8 cellular contexts compared by ENCODE assay signal in genomic region chr1:12040457-12041051, GRCh38. TPM values are rescaled to one million over a fixed set of nuclear protein-coding genes. Genes with fewer than 3 reads are reported as not detected.
A peak's percentile ranks its signal among the peaks of the same experiment; 100 is the strongest.
DNase-seq lines count a peak whose midpoint lies in the region; ATAC-seq and TF ChIP-seq lines count a peak whose summit lies in the region.

No MANE protein-coding gene starts in this region.

- no peaks in the 10 kb centered on the region for H3K27me3 ChIP-seq in heart left ventricle
- peaks cover 0 to 5% (median 0%) of the 10 kb centered on the region in 3 donors for H3K27me3 ChIP-seq in stomach

- DNase-seq in activated CD4-positive, CD25-positive, alpha-beta regulatory T cell treated with anti-CD3 and anti-CD28 coated beads, Interleukin-2, amount 50 U/mL, for 72 hours: no peak
- peak; percentile 50 for DNase-seq in KBM-7
- DNase-seq in cardiac fibroblast (ENCODE audit: low read depth in 2 of 2): peak; percentile 85 to 93
- no peak for DNase-seq in DMS114 treated with DMSO at 0.1 percent for 48 hours (lab: John Stamatoyannopoulos, UW; ENCODE audit: unreplicated experiment)
- DNase-seq in heart left ventricle: no peak
- DNase-seq in stomach: no peak

- no peak for TF ChIP-seq CTCF in cardiac fibroblast (IDR thresholded peaks at IDR 0.05; ENCODE audit: low read depth, low read length)
- TF ChIP-seq CTCF in heart left ventricle (IDR thresholded peaks at IDR 0.05): no peak
- no peak for TF ChIP-seq CTCF in stomach (IDR thresholded peaks at IDR 0.05)

- H3K9me3 ChIP-seq in heart left ventricle (no peaks in the 10 kb centered on the region), stomach (no peaks in the 10 kb centered on the region)

- no peak for TF ChIP-seq EP300 in stomach (IDR thresholded peaks at IDR 0.05)

- H3K4me3 ChIP-seq in cardiac fibroblast (replicated peaks in 1 of 2; ENCODE audit: low read depth in 2 of 2, low read length in 2 of 2) (no peak overlapping the region), heart left ventricle (no peak overlapping the region), stomach (no peak overlapping the region)

- in situ Hi-C loops in KBM-7 (cut with MboI; ENCODE audit: low pct_unique_long_range_greater_than_20kb, low sequenced_read_pairs): no loop called here

- WGBS in heart left ventricle, 4 donors: 66 to 76% (median 70%) methylated on average over 6 of the region's 6 CpGs
- WGBS in stomach, 5 donors: 64 to 78% (median 68%) methylated on average over 6 of the region's 6 CpGs

- H3K4me1 ChIP-seq in heart left ventricle: peaks cover 0 to 6% (median 0%) of the 10 kb centered on the region in 12 donors
- peaks cover 0 to 11% (median 3%) of the 10 kb centered on the region in 4 donors for H3K4me1 ChIP-seq in stomach

- no peaks in the 10 kb centered on the region for H3K36me3 ChIP-seq in heart left ventricle
- no peaks in the 10 kb centered on the region for H3K36me3 ChIP-seq in stomach

- intact Hi-C loops in heart left ventricle (cut with DNase I): no loop called here
- intact Hi-C loops in stomach (cut with DNase I; ENCODE audit: low total_unique reads): no loop called here

- TF ChIP-seq POLR2A in heart left ventricle (IDR thresholded peaks at IDR 0.05) (no peak), stomach (IDR thresholded peaks at IDR 0.05) (no peak)

- ATAC-seq in activated CD4-positive, CD25-positive, alpha-beta regulatory T cell treated with anti-CD3 and anti-CD28 coated beads, Interleukin-2, amount 50 U/mL, for 24 hours: peak; percentile 87 to 88
- ATAC-seq in GM21737 (IDR thresholded peaks at IDR 0.05; ENCODE audit: unreplicated experiment) (peak; percentile 60), heart left ventricle (no peak)

- H3K27ac ChIP-seq in heart left ventricle (no peak overlapping the region), stomach (no peak overlapping the region)

RNA-seq across cellular contexts. Expression of gene MIIP, which starts 21.3 kb away (rescaled TPM):
- total RNA-seq in heart left ventricle (10 to 100 TPM; 11.3 to 53.5 (median 17.4) TPM), stomach (100 to 1,000 TPM in 1 of 5 donors, 10 to 100 TPM in 3, 1 to 10 TPM in 1; 1.8 to 107 (median 13.2) TPM)
- polyA plus RNA-seq in heart left ventricle (10 to 100 TPM; 20.3 to 33.6 TPM), stomach (10 to 100 TPM; 22.1 to 32.7 (median 25.7) TPM)

RNA-seq across cellular contexts. Expression of gene TNFRSF8, which starts 22.5 kb away (rescaled TPM):
- total RNA-seq in heart left ventricle (1 to 10 TPM in 2 of 9 donors, under 1 TPM in 7; 0.51 to 4.5 (median 0.75) TPM), stomach (under 1 TPM in 3 of 5 donors, not detected in 2; 0.18 to 0.58 (median 0.45) TPM)
- polyA plus RNA-seq in heart left ventricle (1 to 10 TPM in 1 of 2 donors, under 1 TPM in 1; 1.00 to 1.1 TPM), stomach (1 to 10 TPM; 1.2 to 2.1 (median 1.5) TPM)

Comparison
In these comparisons a context has a peak if more than half of its experiments do, and no peak if none do; other contexts are left out.
1. ATAC-seq: peak in activated CD4-positive, CD25-positive, alpha-beta regulatory T cell treated with anti-CD3 and anti-CD28 coated beads, Interleukin-2, amount 50 U/mL, for 24 hours (2 of 2) and GM21737 (single experiment); none in heart left ventricle (0 of 4).
2. DNase-seq: peak in KBM-7 (single experiment) and cardiac fibroblast (2 of 2); none in activated CD4-positive, CD25-positive, alpha-beta regulatory T cell treated with anti-CD3 and anti-CD28 coated beads, Interleukin-2, amount 50 U/mL, for 72 hours (single experiment), DMS114 treated with DMSO at 0.1 percent for 48 hours (single experiment), heart left ventricle (0 of 5) and stomach (single experiment).